18 cellular contexts compared by ENCODE assay signal in genomic region chr4:28548549-28548948, GRCh38.
A peak's percentile ranks its signal among the peaks of the same experiment; 100 is the strongest.
DNase-seq lines count a peak whose midpoint lies in the region; FAIRE-seq and TF ChIP-seq lines count a peak whose summit lies in the region.
"Had no signal": no experiment of that assay in that cellular context is flagged by ENCODE, and none has a peak within 500 bp of the region (broad histone marks: within the 10 kb centered on the region; RNA-seq: fewer than 3 reads in every experiment).

No MANE protein-coding gene starts in this region.

- H3F3A ChIP-seq in GM23248 (ENCODE audit: insufficient read depth) (no peaks in the 10 kb centered on the region), neural cell (ENCODE audit: insufficient read depth, low read length, poor library complexity, severe bottlenecking) (peaks cover 2% of the 10 kb centered on the region)

- no peaks in the 10 kb centered on the region for H3K36me3 ChIP-seq in GM23248 (ENCODE audit: low read depth)
- H3K36me3 ChIP-seq in endothelial cell of umbilical vein (ENCODE audit: control insufficient read depth in 2 of 2, extremely low read depth in 1 of 2, insufficient read depth in 2 of 2, low read length in 2 of 2) = no peaks in the 10 kb centered on the region
- no peaks in the 10 kb centered on the region for H3K36me3 ChIP-seq in neural cell (ENCODE audit: insufficient read depth, low read length)

- in situ Hi-C loops in GM23248 (cut with MboI) = no loop called here

- H3K4me3 ChIP-seq in GM23248 = no peak overlapping the region
- H3K4me3 ChIP-seq in endothelial cell of umbilical vein (replicated peaks in 1 of 3; ENCODE audit: insufficient read depth in 1 of 3, low read depth in 1 of 3, low read length in 3 of 3) = no peak overlapping the region
- no peak overlapping the region for H3K4me3 ChIP-seq in neural cell (ENCODE audit: low read length)
- H3K4me3 ChIP-seq: A549, K562 had no signal

- no peaks in the 10 kb centered on the region for H3K27me3 ChIP-seq in GM23248 (replicated peaks; ENCODE audit: insufficient read depth)
- H3K27me3 ChIP-seq in endothelial cell of umbilical vein (ENCODE audit: control insufficient read depth in 2 of 2, insufficient read depth in 2 of 2, low read length in 2 of 2) = no peaks in the 10 kb centered on the region
- H3K27me3 ChIP-seq in neural cell (ENCODE audit: insufficient read depth, low read depth, low read length) = no peaks in the 10 kb centered on the region

- TF ChIP-seq CTCF in endothelial cell of umbilical vein (IDR thresholded peaks at IDR 0.05; ENCODE audit: extremely low read depth in 1 of 2, insufficient read depth in 1 of 2, low read depth in 1 of 2, low read length in 2 of 2) = no peak
- no peak for TF ChIP-seq CTCF in neural cell (IDR thresholded peaks at IDR 0.05; ENCODE audit: poor library complexity, severe bottlenecking)

- H3K9me1 ChIP-seq in endothelial cell of umbilical vein (replicated peaks; ENCODE audit: control insufficient read depth, extremely low read depth, insufficient read depth, low read length) = no peaks in the 10 kb centered on the region

- H3K4me3 Mint-ChIP-seq in activated T-helper 1 cell treated with anti-CD3 and anti-CD28 coated beads, Interleukin-12 subunit alpha, Interleukin-12 subunit beta, Interleukin-2, Interleukin-4 antibody, amounts not matched to agents 30 ng/mL and 10 ng/mL and 1 ng/mL, durations not matched to agents 14 hours and 24 hours and 36 hours = no peak overlapping the region
- H3K4me3 Mint-ChIP-seq in T-helper 2 cell treated with Interferon-gamma antibody and Interleukin-4, amounts not matched to agents 5 μg/mL and 100 μg/mL, for 36 hours = no peak overlapping the region
- H3K4me3 Mint-ChIP-seq: CD4-positive, alpha-beta T cell had no signal

- intact Hi-C loops in endothelial cell of umbilical vein (cut with micrococcal nuclease) = no loop called here
- intact Hi-C loops in activated T-helper 1 cell treated with anti-CD3 and anti-CD28 coated beads, Interleukin-12 subunit alpha, Interleukin-12 subunit beta, Interleukin-2, Interleukin-4 antibody, amounts not matched to agents 30 ng/mL and 10 ng/mL and 1 ng/mL, durations not matched to agents 14 hours and 24 hours and 36 hours (cut with micrococcal nuclease) = no loop called here

- H3K9me3 Mint-ChIP-seq in activated T-helper 1 cell treated with anti-CD3 and anti-CD28 coated beads, Interleukin-12 subunit alpha, Interleukin-12 subunit beta, Interleukin-2, Interleukin-4 antibody, amounts not matched to agents 30 ng/mL and 10 ng/mL and 1 ng/mL, durations not matched to agents 14 hours and 24 hours and 36 hours = peaks cover 3% of the 10 kb centered on the region
- H3K9me3 Mint-ChIP-seq in T-helper 2 cell treated with Interferon-gamma antibody and Interleukin-4, amounts not matched to agents 5 μg/mL and 100 μg/mL, for 36 hours = peaks cover 18% of the 10 kb centered on the region

- DNase-seq in GM23248 (no peak), OCI-M1 (lab: John Stamatoyannopoulos, UW) (peak; percentile 24), endothelial cell of umbilical vein (ENCODE audit: low read depth, low spot score) (no peak)
- no peak for DNase-seq in stimulated activated CD4-positive, alpha-beta T cell treated with anti-CD3 and anti-CD28 coated beads, Interleukin-2, amount 100 ng/mL, for 24 hours
- no peak for DNase-seq in activated T-helper 1 cell treated with anti-CD3 and anti-CD28 coated beads, Interleukin-12 subunit alpha, Interleukin-12 subunit beta, Interleukin-2, Interleukin-4 antibody, amounts not matched to agents 30 ng/mL and 10 ng/mL and 1 ng/mL, durations not matched to agents 14 hours and 24 hours and 36 hours (ENCODE audit: low spot score)
- no peak for DNase-seq in T-helper 2 cell treated with Interferon-gamma antibody and Interleukin-4, amounts not matched to agents 5 μg/mL and 100 μg/mL, for 36 hours (ENCODE audit: low spot score)
- DNase-seq: CD4-positive, alpha-beta T cell; DMS153; GDM1; NCI-H187; NCI-H2107; NCI-H345; NCI-H524 treated with DMSO at 0.1 percent for 48 hours; PC-3 had no signal

- H3K9me3 ChIP-seq in GM23248 (ENCODE audit: low read depth) (no peaks in the 10 kb centered on the region), endothelial cell of umbilical vein (replicated peaks; ENCODE audit: control insufficient read depth, insufficient read depth, low read length) (no peaks in the 10 kb centered on the region), neural cell (ENCODE audit: low read length) (no peaks in the 10 kb centered on the region)
- H3K9me3 ChIP-seq: A549 had no signal

- H3K9me2 ChIP-seq in GM23248 (ENCODE audit: insufficient read depth) (no peaks in the 10 kb centered on the region), neural cell (ENCODE audit: insufficient read depth, low read length) (no peaks in the 10 kb centered on the region)

- no peaks in the 10 kb centered on the region for H3K36me3 Mint-ChIP-seq in activated T-helper 1 cell treated with anti-CD3 and anti-CD28 coated beads, Interleukin-12 subunit alpha, Interleukin-12 subunit beta, Interleukin-2, Interleukin-4 antibody, amounts not matched to agents 30 ng/mL and 10 ng/mL and 1 ng/mL, durations not matched to agents 14 hours and 24 hours and 36 hours (ENCODE audit: low read depth)
- no peaks in the 10 kb centered on the region for H3K36me3 Mint-ChIP-seq in T-helper 2 cell treated with Interferon-gamma antibody and Interleukin-4, amounts not matched to agents 5 μg/mL and 100 μg/mL, for 36 hours (ENCODE audit: low read depth)

- WGBS in GM23248 (ENCODE audit: low coverage in 1 of 2, low lambda C conversion rate in 2 of 2, missing lambda C conversion rate in 2 of 2), 2 experiments = 35 to 41% methylated on average over 6 of the region's 6 CpGs

- H3K79me2 ChIP-seq in GM23248 (ENCODE audit: insufficient read depth) = no peaks in the 10 kb centered on the region
- no peaks in the 10 kb centered on the region for H3K79me2 ChIP-seq in endothelial cell of umbilical vein (ENCODE audit: control insufficient read depth, insufficient read depth, low read length)
- no peaks in the 10 kb centered on the region for H3K79me2 ChIP-seq in neural cell (replicated peaks; ENCODE audit: insufficient read depth, low read length)

- TF ChIP-seq EP300 in neural cell (conservative IDR thresholded peaks at IDR 0.05; ENCODE audit: poor library complexity, severe bottlenecking) = no peak

- TF ChIP-seq RAD21 in neural cell (conservative IDR thresholded peaks at IDR 0.05) = no peak

- no peak for FAIRE-seq in endothelial cell of umbilical vein (lab: Jason Lieb, UNC)
- FAIRE-seq: A549 had no signal

- CTCF ChIA-PET in endothelial cell of umbilical vein (lab: Charles Lee) = no interaction called here

- no peak for TF ChIP-seq POLR2A in endothelial cell of umbilical vein (IDR thresholded peaks at IDR 0.05; ENCODE audit: low read depth, low read length)

- H4K20me1 ChIP-seq in GM23248 (ENCODE audit: insufficient read depth) (no peaks in the 10 kb centered on the region), endothelial cell of umbilical vein (replicated peaks; ENCODE audit: control insufficient read depth, extremely low read depth, insufficient read depth, low read length) (no peaks in the 10 kb centered on the region), neural cell (ENCODE audit: insufficient read depth) (no peaks in the 10 kb centered on the region)

- H3K4me1 ChIP-seq in GM23248 (ENCODE audit: insufficient read depth) (no peaks in the 10 kb centered on the region), endothelial cell of umbilical vein (ENCODE audit: control insufficient read depth, extremely low read depth, insufficient read depth, low read length) (no peaks in the 10 kb centered on the region)
- H3K4me1 ChIP-seq: A549 had no signal

- H2AFZ ChIP-seq in GM23248 (peak overlapping the region; percentile 68; the same call in 1 of the 2 replicates), endothelial cell of umbilical vein (ENCODE audit: low read depth, low read length) (peak overlapping the region; percentile 24), neural cell (ENCODE audit: low read depth, low read length) (no peak overlapping the region)

- H3K27ac ChIP-seq in GM23248 = no peak overlapping the region
- no peak overlapping the region for H3K27ac ChIP-seq in endothelial cell of umbilical vein (ENCODE audit: insufficient read depth, low read depth, low read length)
- no peak overlapping the region for H3K27ac ChIP-seq in neural cell (ENCODE audit: low read length)
- H3K27ac ChIP-seq: A549, RWPE1 had no signal

- no TSS peak for BruUV-seq in endothelial cell of umbilical vein (replicated peaks; lab: Mats Ljungman, UMichigan)

- POLR2A ChIA-PET in endothelial cell of umbilical vein (lab: Charles Lee) = no interaction called here

- H3K9ac ChIP-seq in GM23248 = no peak overlapping the region
- H3K9ac ChIP-seq in endothelial cell of umbilical vein (replicated peaks; ENCODE audit: extremely low read depth, insufficient read depth, low read length) = no peak overlapping the region
- H3K9ac ChIP-seq in neural cell (ENCODE audit: low read length) = no peak overlapping the region

- H3K27ac Mint-ChIP-seq in activated T-helper 1 cell treated with anti-CD3 and anti-CD28 coated beads, Interleukin-12 subunit alpha, Interleukin-12 subunit beta, Interleukin-2, Interleukin-4 antibody, amounts not matched to agents 30 ng/mL and 10 ng/mL and 1 ng/mL, durations not matched to agents 14 hours and 24 hours and 36 hours = no peak overlapping the region
- H3K27ac Mint-ChIP-seq in T-helper 2 cell treated with Interferon-gamma antibody and Interleukin-4, amounts not matched to agents 5 μg/mL and 100 μg/mL, for 36 hours = no peak overlapping the region
- H3K27ac Mint-ChIP-seq: CD4-positive, alpha-beta T cell had no signal

- dilution Hi-C loops in endothelial cell of umbilical vein (cut with MboI; ENCODE audit: extremely low pct_ligation_motif_present, low sequenced_read_pairs) = no loop called here

- no peaks in the 10 kb centered on the region for H3K27me3 Mint-ChIP-seq in activated T-helper 1 cell treated with anti-CD3 and anti-CD28 coated beads, Interleukin-12 subunit alpha, Interleukin-12 subunit beta, Interleukin-2, Interleukin-4 antibody, amounts not matched to agents 30 ng/mL and 10 ng/mL and 1 ng/mL, durations not matched to agents 14 hours and 24 hours and 36 hours (ENCODE audit: insufficient read depth)
- H3K27me3 Mint-ChIP-seq in T-helper 2 cell treated with Interferon-gamma antibody and Interleukin-4, amounts not matched to agents 5 μg/mL and 100 μg/mL, for 36 hours (ENCODE audit: low read depth) = no peaks in the 10 kb centered on the region
- H3K27me3 Mint-ChIP-seq: CD4-positive, alpha-beta T cell had no signal

- H3K4me1 Mint-ChIP-seq in activated T-helper 1 cell treated with anti-CD3 and anti-CD28 coated beads, Interleukin-12 subunit alpha, Interleukin-12 subunit beta, Interleukin-2, Interleukin-4 antibody, amounts not matched to agents 30 ng/mL and 10 ng/mL and 1 ng/mL, durations not matched to agents 14 hours and 24 hours and 36 hours (ENCODE audit: low read depth) = no peaks in the 10 kb centered on the region
- H3K4me1 Mint-ChIP-seq in T-helper 2 cell treated with Interferon-gamma antibody and Interleukin-4, amounts not matched to agents 5 μg/mL and 100 μg/mL, for 36 hours (ENCODE audit: low read depth) = no peaks in the 10 kb centered on the region

- H3K4me2 ChIP-seq in GM23248 (ENCODE audit: unreplicated experiment) (no peak overlapping the region), endothelial cell of umbilical vein (ENCODE audit: insufficient read depth, low read length) (no peak overlapping the region), neural cell (ENCODE audit: low read length) (no peak overlapping the region)
- H3K4me2 ChIP-seq: A549 had no signal
